ENCODE assay signal across 15 cellular contexts in the genomic region with DNA sequence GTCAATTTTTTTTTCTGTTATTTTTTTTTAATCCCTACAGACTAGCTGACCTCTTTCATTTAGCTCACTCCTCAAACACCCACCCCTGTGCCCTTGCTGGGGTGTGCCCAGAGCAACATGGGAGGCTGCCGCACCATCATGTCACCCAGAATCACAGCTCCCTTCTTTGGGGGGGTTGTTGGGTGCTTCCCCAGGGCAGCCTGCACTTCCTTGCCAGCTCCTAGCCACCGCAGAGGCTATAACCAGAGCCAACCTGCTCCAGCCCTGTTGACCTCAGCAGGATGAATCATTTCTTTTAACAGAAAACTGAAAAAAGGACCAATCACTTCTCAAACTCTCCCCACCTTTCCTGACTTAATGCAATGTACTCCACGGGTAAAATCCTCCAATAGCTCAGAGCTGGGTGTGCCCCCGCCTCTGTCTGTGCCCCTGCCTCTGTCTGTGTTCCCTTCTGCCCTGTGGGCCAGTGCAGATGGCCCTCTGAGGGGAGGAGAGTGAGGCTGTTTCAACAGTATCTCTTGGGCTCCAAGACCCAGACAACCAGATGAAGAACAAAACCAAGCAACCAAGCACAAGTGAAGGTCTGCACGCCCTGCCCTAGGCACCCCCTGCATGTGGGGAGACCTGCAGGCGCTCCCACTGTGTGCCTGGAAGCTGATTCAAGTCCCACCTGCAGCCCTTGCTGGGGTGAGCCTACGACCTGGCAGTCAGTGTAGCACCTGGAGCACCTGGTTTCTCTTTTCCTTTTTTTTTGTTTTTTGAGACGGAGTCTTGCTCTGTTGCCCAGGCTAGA.
DNase-seq lines count a peak whose midpoint lies in the region; ATAC-seq and TF ChIP-seq lines count a peak whose summit lies in the region.
"Had no signal": no experiment of that assay in that cellular context is flagged by ENCODE, and none has a peak within 500 bp of the region (broad histone marks: within the 10 kb centered on the region; RNA-seq: fewer than 3 reads in every experiment).

No MANE protein-coding gene starts in this region.

- no peak for DNase-seq in activated naive CD4-positive, alpha-beta T cell treated with anti-CD3 and anti-CD28 coated beads, Interleukin-2, amount 50 U/mL, for 72 hours (ENCODE audit: low spot score in 2 of 2)
- no peak for DNase-seq in activated naive CD4-positive, alpha-beta T cell treated with anti-CD3 and anti-CD28 coated beads, Interleukin-2, amount 10 ng/mL, durations not matched to agents 7 days and 5 days
- no peak for DNase-seq in T-helper 17 cell
- peak; percentile 32 to 49 for DNase-seq in left lung
- DNase-seq in aorta, result peak; percentile 50 to 52
- no peak for DNase-seq in NCI-H510A (lab: John Stamatoyannopoulos, UW)
- DNase-seq: activated CD4-positive, alpha-beta T cell treated with anti-CD3 and anti-CD28 coated beads for 36 hours; NCI-H187 treated with DMSO at 0.1 percent for 48 hours; stimulated activated CD4-positive, alpha-beta T cell treated with anti-CD3 and anti-CD28 coated beads, Interleukin-4, amount 100 ng/mL, for 1 hour had no signal

- H3K9me3 ChIP-seq in T-helper 17 cell (ENCODE audit: control insufficient read depth, low read length, poor library complexity, severe bottlenecking) (no peaks in the 10 kb centered on the region), left lung (no peaks in the 10 kb centered on the region), aorta (ENCODE audit: control insufficient read depth, low read length) (no peaks in the 10 kb centered on the region)
- H3K9me3 ChIP-seq: pancreas, thoracic aorta had no signal

- no peaks in the 10 kb centered on the region for H3K9me3 Mint-ChIP-seq in activated naive CD4-positive, alpha-beta T cell treated with anti-CD3 and anti-CD28 coated beads, Interleukin-2, amount 50 U/mL, for 72 hours
- no peaks in the 10 kb centered on the region for H3K9me3 Mint-ChIP-seq in activated naive CD4-positive, alpha-beta T cell treated with anti-CD3 and anti-CD28 coated beads, Interleukin-2, amount 10 ng/mL, durations not matched to agents 7 days and 5 days

- no peak for TF ChIP-seq CTCF in left lung (IDR thresholded peaks at IDR 0.05)

- H3K36me3 Mint-ChIP-seq in activated naive CD4-positive, alpha-beta T cell treated with anti-CD3 and anti-CD28 coated beads, Interleukin-2, amount 50 U/mL, for 72 hours, result no peaks in the 10 kb centered on the region
- peaks cover 12% of the 10 kb centered on the region for H3K36me3 Mint-ChIP-seq in activated naive CD4-positive, alpha-beta T cell treated with anti-CD3 and anti-CD28 coated beads, Interleukin-2, amount 10 ng/mL, durations not matched to agents 7 days and 5 days
- H3K36me3 Mint-ChIP-seq in T-helper 17 cell (ENCODE audit: low read depth), result peaks cover under 1% of the 10 kb centered on the region

- no peak overlapping the region for H3K4me3 Mint-ChIP-seq in activated naive CD4-positive, alpha-beta T cell treated with anti-CD3 and anti-CD28 coated beads, Interleukin-2, amount 10 ng/mL, durations not matched to agents 7 days and 5 days
- no peak overlapping the region for H3K4me3 Mint-ChIP-seq in T-helper 17 cell
- H3K4me3 Mint-ChIP-seq: activated CD4-positive, alpha-beta T cell treated with anti-CD3 and anti-CD28 coated beads for 36 hours had no signal

- no peak overlapping the region for H3K4me3 ChIP-seq in left lung
- no peak overlapping the region for H3K4me3 ChIP-seq in aorta (ENCODE audit: low read length in 2 of 2)
- H3K4me3 ChIP-seq: pancreas, thoracic aorta had no signal

- H3K27me3 Mint-ChIP-seq in activated naive CD4-positive, alpha-beta T cell treated with anti-CD3 and anti-CD28 coated beads, Interleukin-2, amount 10 ng/mL, durations not matched to agents 7 days and 5 days, result no peaks in the 10 kb centered on the region
- H3K27me3 Mint-ChIP-seq in T-helper 17 cell, result no peaks in the 10 kb centered on the region
- H3K27me3 Mint-ChIP-seq: activated CD4-positive, alpha-beta T cell treated with anti-CD3 and anti-CD28 coated beads for 36 hours had no signal

- peaks cover 35% of the 10 kb centered on the region for H3K4me1 Mint-ChIP-seq in activated naive CD4-positive, alpha-beta T cell treated with anti-CD3 and anti-CD28 coated beads, Interleukin-2, amount 10 ng/mL, durations not matched to agents 7 days and 5 days
- H3K4me1 Mint-ChIP-seq in T-helper 17 cell, result peaks cover 14% of the 10 kb centered on the region

- H3K27me3 ChIP-seq in left lung (no peaks in the 10 kb centered on the region), aorta (ENCODE audit: control insufficient read depth in 1 of 2, insufficient read depth in 2 of 2, low read length in 1 of 2) (no peaks in the 10 kb centered on the region)
- H3K27me3 ChIP-seq: pancreas had no signal

- H3K4me1 ChIP-seq in left lung (peaks cover 0 to 42% of the 10 kb centered on the region in 2 donors), aorta (ENCODE audit: control insufficient read depth in 1 of 2, insufficient read depth in 2 of 2, low read length in 2 of 2) (peaks cover 3% of the 10 kb centered on the region in 2 donors)

- no peak overlapping the region for H3K27ac ChIP-seq in left lung
- H3K27ac ChIP-seq in aorta (ENCODE audit: low read depth in 1 of 2, low read length in 2 of 2), result no peak overlapping the region
- H3K27ac ChIP-seq: C4-2B, pancreas, thoracic aorta had no signal

- peak overlapping the region; percentile 48 to 77 for H3K27ac Mint-ChIP-seq in activated naive CD4-positive, alpha-beta T cell treated with anti-CD3 and anti-CD28 coated beads, Interleukin-2, amount 50 U/mL, for 72 hours
- no peak overlapping the region for H3K27ac Mint-ChIP-seq in activated naive CD4-positive, alpha-beta T cell treated with anti-CD3 and anti-CD28 coated beads, Interleukin-2, amount 10 ng/mL, durations not matched to agents 7 days and 5 days
- H3K27ac Mint-ChIP-seq in T-helper 17 cell, result peak overlapping the region; percentile 82
- H3K27ac Mint-ChIP-seq: activated CD4-positive, alpha-beta T cell treated with anti-CD3 and anti-CD28 coated beads for 36 hours had no signal

- intact Hi-C loops in left lung (cut with DNase I), result no loop called here
- intact Hi-C loops in aorta (cut with DNase I), result no loop called here

- CTCF ChIA-PET in activated naive CD4-positive, alpha-beta T cell treated with anti-CD3 and anti-CD28 coated beads, Interleukin-2, amount 10 ng/mL, durations not matched to agents 7 days and 5 days (lab: Charles Lee), result interaction anchor here (1.2 to 2.1 kb wide), 2 partner anchors 21 to 84 kb away, joined by 3 to 10 read pairs; no protein-coding TSS in a partner anchor

- 84 to 87% methylated on average over 8 of the region's 8 CpGs for WGBS in aorta, 2 donors

- no peak for ATAC-seq in activated naive CD4-positive, alpha-beta T cell treated with anti-CD3 and anti-CD28 coated beads, Interleukin-2, amount 50 U/mL, for 72 hours
- ATAC-seq in T-helper 17 cell (no peak), left lung (no peak), aorta (ENCODE audit: low FRiP score) (no peak), HG02885 (IDR thresholded peaks at IDR 0.05; ENCODE audit: poor library complexity, unreplicated experiment) (no peak), GM21526 (IDR thresholded peaks at IDR 0.05; ENCODE audit: low FRiP score, unreplicated experiment) (no peak)
- ATAC-seq: activated CD4-positive, alpha-beta T cell treated with anti-CD3 and anti-CD28 coated beads for 36 hours; pancreas; Right ventricle myocardium inferior had no signal

- H3K36me3 ChIP-seq in left lung (peaks cover 0 to 30% of the 10 kb centered on the region in 2 donors), aorta (ENCODE audit: control insufficient read depth in 1 of 2, insufficient read depth in 2 of 2, low read length in 1 of 2) (no peaks in the 10 kb centered on the region)

Comparison
In these comparisons a context has a peak if more than half of its experiments do, and no peak if none do; other contexts are left out.
1. DNase-seq: peak in left lung (2 of 2) and aorta (2 of 2); none in activated naive CD4-positive, alpha-beta T cell treated with anti-CD3 and anti-CD28 coated beads, Interleukin-2, amount 50 U/mL, for 72 hours (0 of 2), activated naive CD4-positive, alpha-beta T cell treated with anti-CD3 and anti-CD28 coated beads, Interleukin-2, amount 10 ng/mL, durations not matched to agents 7 days and 5 days (single experiment), T-helper 17 cell (0 of 3) and NCI-H510A (single experiment).